Comparison of ENCODE assay signal across 8 cellular contexts in genomic region chr22:37199839-37200161, GRCh38. TPM values are rescaled to one million over a fixed set of nuclear protein-coding genes. Genes with fewer than 3 reads are reported as not detected.
DNase-seq lines count a peak whose midpoint lies in the region; ATAC-seq, FAIRE-seq and TF ChIP-seq lines count a peak whose summit lies in the region.

No MANE protein-coding gene starts in this region.

- H3K9me3 ChIP-seq in Panc1 (ENCODE audit: control insufficient read depth, insufficient read depth, low read depth, low read length) = no peaks in the 10 kb centered on the region
- H3K9me3 ChIP-seq in esophagus squamous epithelium = no peaks in the 10 kb centered on the region

- H3K36me3 Mint-ChIP-seq in stimulated activated naive B cell treated with anti-CD40 and anti-IgM and Interleukin-4, amounts not matched to agents 10 μg/mL and 1 μg/mL and 100 μg/mL, for 72 hours = peaks cover 0 to 4% of the 10 kb centered on the region in 2 donors

- WGBS in esophagus squamous epithelium, 2 donors = 48 to 82% methylated on average over 3 of the region's 9 CpGs

- peak overlapping the region; percentile 92 to 97 for H3K4me3 Mint-ChIP-seq in stimulated activated naive B cell treated with anti-CD40 and anti-IgM and Interleukin-4, amounts not matched to agents 10 μg/mL and 1 μg/mL and 100 μg/mL, for 72 hours

- in situ Hi-C loops in Panc1 (cut with HindIII; ENCODE audit: low pct_unique_long_range_greater_than_20kb, low sequenced_read_pairs) (no loop called here), GM13976 (cut with MboI; ENCODE audit: low sequenced_read_pairs, unreplicated experiment) (loop anchor here (10.0 kb wide), 1 partner anchor 115 kb away; no protein-coding TSS in a partner anchor)

- FAIRE-seq in GM19239 (lab: Jason Lieb, UNC) = no peak

- ATAC-seq in Panc1 = peak; percentile 2; the same call in 1 of the 2 replicates
- no peak for ATAC-seq in stimulated activated naive B cell treated with anti-CD40 and anti-IgM and Interleukin-4, amounts not matched to agents 10 μg/mL and 1 μg/mL and 100 μg/mL, for 72 hours (replicated peaks)

- DNase-seq in NCI-H1105 (lab: John Stamatoyannopoulos, UW) (peak; percentile 36), NCI-H1105 treated with DMSO at 0.1 percent for 48 hours (lab: John Stamatoyannopoulos, UW) (no peak), Panc1 (ENCODE audit: low read depth, low spot score) (no peak), esophagus squamous epithelium (lab: John Stamatoyannopoulos, UW) (no peak), GOT3 (lab: John Stamatoyannopoulos, UW) (no peak), GM19239 (ENCODE audit: insufficient read length, low spot score) (no peak), GM13976 (ENCODE audit: low spot score) (no peak)
- no peak for DNase-seq in stimulated activated naive B cell treated with anti-CD40 and anti-IgM and Interleukin-4, amounts not matched to agents 10 μg/mL and 1 μg/mL and 100 μg/mL, for 72 hours

- H3K4me3 ChIP-seq in Panc1 (ENCODE audit: low read depth in 2 of 2, low read length in 2 of 2) = peak overlapping the region; percentile 12 to 45; a peak in 3 of 4 replicates
- peak overlapping the region in 3 of 4 donors; percentile 78 to 84 (median 80) for H3K4me3 ChIP-seq in esophagus squamous epithelium

- CTCF ChIA-PET in Panc1 (lab: Charles Lee) = interaction anchor here (0.5 to 1.3 kb wide), 9 partner anchors 29 to 600 kb away, joined by 3 to 11 read pairs (median 4); no protein-coding TSS in a partner anchor

- no peaks in the 10 kb centered on the region for H3K27me3 Mint-ChIP-seq in stimulated activated naive B cell treated with anti-CD40 and anti-IgM and Interleukin-4, amounts not matched to agents 10 μg/mL and 1 μg/mL and 100 μg/mL, for 72 hours

- H3K4me1 Mint-ChIP-seq in stimulated activated naive B cell treated with anti-CD40 and anti-IgM and Interleukin-4, amounts not matched to agents 10 μg/mL and 1 μg/mL and 100 μg/mL, for 72 hours = peaks cover 29 to 62% of the 10 kb centered on the region in 2 donors

- H3K4me1 ChIP-seq in Panc1 (ENCODE audit: control insufficient read depth, insufficient read depth, low read length) = peaks cover 37% of the 10 kb centered on the region
- H3K4me1 ChIP-seq in esophagus squamous epithelium = peaks cover 28 to 43% (median 30%) of the 10 kb centered on the region in 3 donors

- no peaks in the 10 kb centered on the region for H3K27me3 ChIP-seq in Panc1 (ENCODE audit: control insufficient read depth, insufficient read depth, low read length)
- H3K27me3 ChIP-seq in esophagus squamous epithelium = no peaks in the 10 kb centered on the region

- POLR2A ChIA-PET in Panc1 (lab: Charles Lee) = interaction anchor here (0.5 kb wide), 1 partner anchor 1831 kb away, joined by 3 read pairs; no protein-coding TSS in a partner anchor

- peak overlapping the region; percentile 97 for H3K27ac Mint-ChIP-seq in stimulated activated naive B cell treated with anti-CD40 and anti-IgM and Interleukin-4, amounts not matched to agents 10 μg/mL and 1 μg/mL and 100 μg/mL, for 72 hours

- H3K27ac ChIP-seq in Panc1 (ENCODE audit: low read length) (peak overlapping the region; percentile 88), esophagus squamous epithelium (peak overlapping the region; percentile 90 to 98 (median 97))

- H3K36me3 ChIP-seq in Panc1 (ENCODE audit: control insufficient read depth, insufficient read depth, low read length) = no peaks in the 10 kb centered on the region
- H3K36me3 ChIP-seq in esophagus squamous epithelium = no peaks in the 10 kb centered on the region

- TF ChIP-seq POLR2A in esophagus squamous epithelium (IDR thresholded peaks at IDR 0.05) = no peak

- intact Hi-C loops in Panc1 (cut with micrococcal nuclease; ENCODE audit: unreplicated experiment) = no loop called here
- intact Hi-C loops in esophagus squamous epithelium (cut with DNase I) = loop anchor here (2.0 to 5.0 kb wide), 2 partner anchors 33 to 117 kb away; no protein-coding TSS in a partner anchor

- peak; percentile 15; the same call in 1 of the 2 replicates for TF ChIP-seq CTCF in Panc1 (IDR thresholded peaks at IDR 0.05)
- TF ChIP-seq CTCF in esophagus squamous epithelium (IDR thresholded peaks at IDR 0.05) = no peak
- TF ChIP-seq CTCF in GM13976 (IDR thresholded peaks at IDR 0.05; ENCODE audit: borderline replicate concordance, control extremely low read depth, extremely low read depth, insufficient read depth, missing control alignments) = no peak

- BruUV-seq in Panc1 (replicated peaks; lab: Mats Ljungman, UMichigan) = no TSS peak

- no peaks in the 10 kb centered on the region for H3K9me3 Mint-ChIP-seq in stimulated activated naive B cell treated with anti-CD40 and anti-IgM and Interleukin-4, amounts not matched to agents 10 μg/mL and 1 μg/mL and 100 μg/mL, for 72 hours

RNA-seq across cellular contexts. Expression of gene C1QTNF6, which starts 11.8 kb away (rescaled TPM):
- total RNA-seq in Panc1 (2021; ENCODE audit: unreplicated experiment) (25.0 TPM), esophagus squamous epithelium (1 to 10 TPM; 1.1 to 1.7 (median 1.4) TPM)
- 24.0 TPM for polyA plus RNA-seq in Panc1 (2012; ENCODE audit: insufficient read length)

RNA-seq across cellular contexts. Expression of gene SSTR3, which starts 12.5 kb away (rescaled TPM):
- 0.08 TPM for total RNA-seq in Panc1 (2021; ENCODE audit: unreplicated experiment)
- polyA plus RNA-seq in Panc1 (2012; ENCODE audit: insufficient read length) = not detected
- total RNA-seq in esophagus squamous epithelium = not detected

RNA-seq across cellular contexts. Expression of gene RAC2, which starts 44.3 kb away (rescaled TPM):
- 1.5 TPM for total RNA-seq in Panc1 (2021; ENCODE audit: unreplicated experiment)
- polyA plus RNA-seq in Panc1 (2012; ENCODE audit: insufficient read length) = 0.55 TPM
- 10 to 100 TPM; 17.3 to 27.1 (median 19.6) TPM for total RNA-seq in esophagus squamous epithelium

RNA-seq across cellular contexts. Expression of gene IL2RB, which starts 50.1 kb away (rescaled TPM):
- total RNA-seq in Panc1 (2021; ENCODE audit: unreplicated experiment) (1.0 TPM), esophagus squamous epithelium (1 to 10 TPM; 1.6 to 6.5 (median 2.3) TPM)
- polyA plus RNA-seq in Panc1 (2012; ENCODE audit: insufficient read length) = 0.59 TPM
